In the genomic region with DNA sequence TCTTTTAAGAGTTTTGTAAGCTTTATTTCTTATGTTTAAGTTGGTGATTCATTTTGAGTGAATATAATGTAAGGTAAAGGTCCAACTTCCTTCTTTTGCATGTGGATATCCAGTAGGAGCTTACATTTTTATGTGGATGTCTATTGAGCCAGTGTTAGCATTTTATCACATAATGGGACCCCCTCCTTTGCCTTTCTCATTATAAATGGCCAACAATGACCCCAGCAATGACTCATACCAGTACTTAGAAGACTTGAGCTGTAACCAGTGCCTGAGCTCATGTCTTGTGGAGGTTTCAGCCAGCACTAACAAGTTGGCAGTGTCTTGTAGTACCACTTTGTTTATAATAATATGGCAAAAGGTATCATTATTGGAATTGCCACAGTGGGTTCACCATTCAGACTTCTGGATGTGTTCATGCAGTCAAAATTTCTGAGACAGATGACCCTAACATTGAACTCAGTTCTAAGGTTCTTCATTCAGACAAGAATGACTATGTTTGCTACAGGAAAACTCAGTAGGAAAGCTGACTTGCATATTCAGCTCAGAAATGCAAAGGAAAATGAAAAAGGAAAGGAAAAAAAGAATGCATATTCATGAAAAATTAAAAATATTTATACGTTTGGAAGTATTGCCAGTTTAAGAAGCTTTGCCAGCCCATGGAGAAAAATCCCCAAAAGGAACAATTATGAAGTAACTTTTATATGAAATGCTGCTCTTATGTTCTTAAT, we compare ENCODE assay signal across 1 cellular context.
TF ChIP-seq lines count a peak whose summit lies in the region.

No MANE protein-coding gene starts in this region.

TF ChIP-seq in IMR-90, 13 proteins besides CTCF, POLR2A, EP300 and RAD21 (continued from another document):
- TF ChIP-seq, protein P1, sequence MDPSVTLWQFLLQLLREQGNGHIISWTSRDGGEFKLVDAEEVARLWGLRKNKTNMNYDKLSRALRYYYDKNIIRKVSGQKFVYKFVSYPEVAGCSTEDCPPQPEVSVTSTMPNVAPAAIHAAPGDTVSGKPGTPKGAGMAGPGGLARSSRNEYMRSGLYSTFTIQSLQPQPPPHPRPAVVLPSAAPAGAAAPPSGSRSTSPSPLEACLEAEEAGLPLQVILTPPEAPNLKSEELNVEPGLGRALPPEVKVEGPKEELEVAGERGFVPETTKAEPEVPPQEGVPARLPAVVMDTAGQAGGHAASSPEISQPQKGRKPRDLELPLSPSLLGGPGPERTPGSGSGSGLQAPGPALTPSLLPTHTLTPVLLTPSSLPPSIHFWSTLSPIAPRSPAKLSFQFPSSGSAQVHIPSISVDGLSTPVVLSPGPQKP (IDR thresholded peaks at IDR 0.05; ENCODE audit: borderline replicate concordance, low read depth, low read length) = no peak
- TF ChIP-seq MXI1 (IDR thresholded peaks at IDR 0.05; ENCODE audit: borderline replicate concordance, low read depth, low read length) (no peak), BHLHE40 (IDR thresholded peaks at IDR 0.05; ENCODE audit: low read depth, low read length) (no peak), SMC3 (IDR thresholded peaks at IDR 0.05; ENCODE audit: low read depth, low read length) (no peak), MAFK (IDR thresholded peaks at IDR 0.05; ENCODE audit: low read depth, low read length) (no peak), CHD1 (IDR thresholded peaks at IDR 0.05; ENCODE audit: low read depth, low read length) (no peak), CEBPB (IDR thresholded peaks at IDR 0.05; ENCODE audit: low read depth, low read length) (no peak), FOS (IDR thresholded peaks at IDR 0.05; ENCODE audit: low read depth, low read length) (no peak)
- TF ChIP-seq, protein P2, sequence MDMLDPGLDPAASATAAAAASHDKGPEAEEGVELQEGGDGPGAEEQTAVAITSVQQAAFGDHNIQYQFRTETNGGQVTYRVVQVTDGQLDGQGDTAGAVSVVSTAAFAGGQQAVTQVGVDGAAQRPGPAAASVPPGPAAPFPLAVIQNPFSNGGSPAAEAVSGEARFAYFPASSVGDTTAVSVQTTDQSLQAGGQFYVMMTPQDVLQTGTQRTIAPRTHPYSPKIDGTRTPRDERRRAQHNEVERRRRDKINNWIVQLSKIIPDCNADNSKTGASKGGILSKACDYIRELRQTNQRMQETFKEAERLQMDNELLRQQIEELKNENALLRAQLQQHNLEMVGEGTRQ (IDR thresholded peaks at IDR 0.05; ENCODE audit: low read depth, low read length) = no peak
TF ChIP-seq in IMR-90: peak in this region for 0.
